ENCODE assay signal across 17 cellular contexts in genomic region chr5:16664368-16664767, GRCh38. TPM values are rescaled to one million over a fixed set of nuclear protein-coding genes. Genes with fewer than 3 reads are reported as not detected.
A peak's percentile ranks its signal among the peaks of the same experiment; 100 is the strongest.
DNase-seq lines count a peak whose midpoint lies in the region; ATAC-seq and TF ChIP-seq lines count a peak whose summit lies in the region.
"Had no signal": no experiment of that assay in that cellular context is flagged by ENCODE, and none has a peak within 500 bp of the region (broad histone marks: within the 10 kb centered on the region; RNA-seq: fewer than 3 reads in every experiment).

No MANE protein-coding gene starts in this region.

- peaks cover 8% of the 10 kb centered on the region for H3K9me3 ChIP-seq in KOPT-K1 (ENCODE audit: insufficient read depth, low read length, poor library complexity, severe bottlenecking)
- H3K9me3 ChIP-seq: BE2C had no signal

- H3K27ac ChIP-seq in GM23338 (ENCODE audit: low read depth) (0 out of 2 replicates have a peak overlapping the region, but pooled peaks have one; percentile 32), KOPT-K1 (ENCODE audit: low read depth, low read length, poor library complexity, severe bottlenecking) (peak overlapping the region; percentile 73)

- H3F3A ChIP-seq in GM23338 (replicated peaks; ENCODE audit: low read depth): peaks cover 15% of the 10 kb centered on the region

- H3K4me3 Mint-ChIP-seq in GM23338 (no peak overlapping the region), nephron (no peak overlapping the region)
- H3K4me3 Mint-ChIP-seq: CD14-positive monocyte; CD4-positive, alpha-beta memory T cell; HFFc6; IgD-negative memory B cell had no signal

- TF ChIP-seq CTCF in GM23338 (conservative IDR thresholded peaks at IDR 0.05; ENCODE audit: low read depth in 2 of 2): no peak
- no peak for TF ChIP-seq CTCF in nephron (IDR thresholded peaks at IDR 0.05; ENCODE audit: unreplicated experiment in 3 of 3)

- H3K79me2 ChIP-seq in GM23338 (replicated peaks; ENCODE audit: insufficient read depth): no peaks in the 10 kb centered on the region

- no peak overlapping the region for H3K4me2 ChIP-seq in GM23338

- H2AFZ ChIP-seq in GM23338: no peak overlapping the region

- H3K4me1 Mint-ChIP-seq in GM23338: no peaks in the 10 kb centered on the region
- H3K4me1 Mint-ChIP-seq in nephron: peaks cover 58% of the 10 kb centered on the region
- H3K4me1 Mint-ChIP-seq: CD14-positive monocyte had no signal

- no peak overlapping the region for H3K4me3 ChIP-seq in GM23338

- H4K20me1 ChIP-seq in GM23338 (replicated peaks; ENCODE audit: insufficient read depth): peaks cover 10% of the 10 kb centered on the region; the same call in 1 of the 2 replicates

- H3K4me1 ChIP-seq in GM23338 (ENCODE audit: insufficient read depth): no peaks in the 10 kb centered on the region

- peak; percentile 11; the same call in 2 of the 3 replicates for ATAC-seq in GM23338
- no peak for ATAC-seq in HG03571 (IDR thresholded peaks at IDR 0.05; ENCODE audit: unreplicated experiment)
- ATAC-seq in GM18511 (IDR thresholded peaks at IDR 0.05; ENCODE audit: unreplicated experiment): no peak
- ATAC-seq in GM18907 (IDR thresholded peaks at IDR 0.05; ENCODE audit: unreplicated experiment): no peak
- ATAC-seq: HCT116 had no signal

- peaks cover 13% of the 10 kb centered on the region for H3K27me3 Mint-ChIP-seq in GM23338 (ENCODE audit: insufficient read depth, low read depth, poor library complexity)
- peaks cover 3% of the 10 kb centered on the region for H3K27me3 Mint-ChIP-seq in nephron (ENCODE audit: low read depth)
- H3K27me3 Mint-ChIP-seq: IgD-negative memory B cell had no signal

- no peaks in the 10 kb centered on the region for H3K27me3 ChIP-seq in GM23338 (ENCODE audit: insufficient read depth)
- H3K27me3 ChIP-seq: BE2C had no signal

- no peak for DNase-seq in GM23338 (ENCODE audit: low spot score)
- DNase-seq: ACHN; BE2C; CD4-positive, alpha-beta memory T cell; DMS79 treated with DMSO at 0.1 percent for 48 hours; GF-D8; HFFc6; Kasumi-1; KBM-7 had no signal

- H3K9me3 Mint-ChIP-seq in GM23338: peaks cover 2% of the 10 kb centered on the region; the same call in 2 of the 3 replicates
- H3K9me3 Mint-ChIP-seq in nephron: no peaks in the 10 kb centered on the region
- H3K9me3 Mint-ChIP-seq: CD4-positive, alpha-beta memory T cell; IgD-negative memory B cell had no signal

- no peaks in the 10 kb centered on the region for H3K9me2 ChIP-seq in GM23338 (ENCODE audit: insufficient read depth)

- H3K27ac Mint-ChIP-seq in GM23338: no peak overlapping the region
- H3K27ac Mint-ChIP-seq in nephron: peak overlapping the region in 2 of 3 experiments; percentile 11 to 19
- H3K27ac Mint-ChIP-seq: HFFc6, IgD-negative memory B cell had no signal

- H3K36me3 ChIP-seq in GM23338 (ENCODE audit: insufficient read depth): peaks cover 39% of the 10 kb centered on the region
- H3K36me3 ChIP-seq in KOPT-K1 (ENCODE audit: insufficient read depth, low read length): no peaks in the 10 kb centered on the region
- H3K36me3 ChIP-seq: BE2C had no signal

- H3K36me3 Mint-ChIP-seq in GM23338 (ENCODE audit: low read depth): peaks cover 55% of the 10 kb centered on the region
- peaks cover 43% of the 10 kb centered on the region for H3K36me3 Mint-ChIP-seq in nephron (ENCODE audit: low read depth)
- H3K36me3 Mint-ChIP-seq: CD4-positive, alpha-beta memory T cell; IgD-negative memory B cell had no signal

TF ChIP-seq in GM23338, 12 proteins besides CTCF, POLR2A, EP300 and RAD21:
- TF ChIP-seq JUNB (IDR thresholded peaks at IDR 0.05; ENCODE audit: unreplicated experiment) (no peak), ZNF331 (CRISPR knock-in tag; IDR thresholded peaks at IDR 0.05; ENCODE audit: low read depth) (no peak), STAT1 (IDR thresholded peaks at IDR 0.05; ENCODE audit: unreplicated experiment) (no peak)

RNA-seq across cellular contexts. Expression of gene RETREG1, which starts 47.6 kb away (rescaled TPM):
- total RNA-seq in GM23338 (2014; rRNA removed; shearing (Covaris generic)): 2.2 and 2.3 TPM in 2 replicates
- polyA plus RNA-seq in GM23338 (2016; fragmentation: Nextera tagmentation; extraction: Ambion mirVana): 3.6 and 3.8 TPM in 2 replicates
